1 cellular context compared by ENCODE assay signal in genomic region chr11:9607511-9607899, GRCh38.
TF ChIP-seq lines count a peak whose summit lies in the region.

No MANE protein-coding gene starts in this region.

TF ChIP-seq in GM12878, 131 proteins besides CTCF, POLR2A, EP300 and RAD21 (continued from another document):
- TF ChIP-seq ASH2L (IDR thresholded peaks at IDR 0.05; ENCODE audit: borderline replicate concordance, low read depth) (no peak), SMARCA5 (IDR thresholded peaks at IDR 0.05) (no peak), RB1 (IDR thresholded peaks at IDR 0.05; ENCODE audit: borderline replicate concordance) (no peak), REST (IDR thresholded peaks at IDR 0.05; ENCODE audit: low read depth, low read length) (no peak), E2F4 (IDR thresholded peaks at IDR 0.05; ENCODE audit: low read depth, low read length) (no peak), YBX1 (IDR thresholded peaks at IDR 0.05) (no peak), EGR1 (IDR thresholded peaks at IDR 0.05; ENCODE audit: borderline replicate concordance in 1 of 2, low read depth in 2 of 2, low read length in 2 of 2) (no peak), WRNIP1 (IDR thresholded peaks at IDR 0.05; ENCODE audit: borderline replicate concordance, low read depth, low read length) (no peak), ATF3 (IDR thresholded peaks at IDR 0.05; ENCODE audit: borderline replicate concordance, extremely low read depth, low read depth, low read length) (no peak), NFXL1 (IDR thresholded peaks at IDR 0.05; ENCODE audit: borderline replicate concordance) (no peak)
